ENCODE assay signal across 8 cellular contexts in genomic region chr9:96777539-96777864, GRCh38. TPM values are rescaled to one million over a fixed set of nuclear protein-coding genes. Genes with fewer than 3 reads are reported as not detected.
DNase-seq lines count a peak whose midpoint lies in the region; ATAC-seq and TF ChIP-seq lines count a peak whose summit lies in the region.

No MANE protein-coding gene starts in this region.

- TF ChIP-seq CTCF in fibroblast of villous mesenchyme (IDR thresholded peaks at IDR 0.05; ENCODE audit: insufficient read depth, low read depth, low read length) = no peak

- peak overlapping the region; percentile 81 for H3K4me3 ChIP-seq in SJCRH30
- peak overlapping the region; percentile 86 for H3K4me3 ChIP-seq in fibroblast of villous mesenchyme (ENCODE audit: low read depth, low read length)
- H3K4me3 ChIP-seq in skin epidermis = peak overlapping the region; percentile 55 to 73 (median 68)

- H3K9me3 ChIP-seq in SJCRH30 (replicated peaks) = no peaks in the 10 kb centered on the region

- H3K36me3 ChIP-seq in SJCRH30 = peaks cover 32% of the 10 kb centered on the region

- H3K9me3 Mint-ChIP-seq in activated T-cell treated with anti-CD3 and anti-CD28 coated beads, Interleukin-2, amount 50 U/mL, for 4 hours = peaks cover 10% of the 10 kb centered on the region

- no peak for DNase-seq in activated T-cell treated with anti-CD3 and anti-CD28 coated beads, Interleukin-2, amount 50 U/mL, for 4 hours
- DNase-seq in activated T-cell treated with anti-CD3 and anti-CD28 coated beads, Interleukin-2, amount 50 U/mL, for 1 hour = no peak
- DNase-seq in SJCRH30 = no peak
- no peak for DNase-seq in fibroblast of villous mesenchyme (ENCODE audit: low read depth)
- DNase-seq in left lobe of liver (ENCODE audit: low spot score) = no peak
- no peak for DNase-seq in cerebellum (ENCODE audit: low spot score)
- no peak for DNase-seq in glomerular visceral epithelial cell (ENCODE audit: extremely low spot score)

- peaks cover 30% of the 10 kb centered on the region for H3K4me1 Mint-ChIP-seq in activated T-cell treated with anti-CD3 and anti-CD28 coated beads, Interleukin-2, amount 50 U/mL, for 4 hours (ENCODE audit: low read depth)

- no peaks in the 10 kb centered on the region for H3K4me1 ChIP-seq in SJCRH30

- H3K36me3 Mint-ChIP-seq in activated T-cell treated with anti-CD3 and anti-CD28 coated beads, Interleukin-2, amount 50 U/mL, for 4 hours (ENCODE audit: insufficient read depth) = peaks cover 27% of the 10 kb centered on the region

- H3K4me3 Mint-ChIP-seq in activated T-cell treated with anti-CD3 and anti-CD28 coated beads, Interleukin-2, amount 50 U/mL, for 4 hours = peak overlapping the region; percentile 100

- no peaks in the 10 kb centered on the region for H3K27me3 ChIP-seq in SJCRH30

- ATAC-seq in activated T-cell treated with anti-CD3 and anti-CD28 coated beads, Interleukin-2, amount 50 U/mL, for 4 hours = peak in 1 of 2 donors; percentile 74
- ATAC-seq in left lobe of liver = no peak

- H3K27me3 Mint-ChIP-seq in activated T-cell treated with anti-CD3 and anti-CD28 coated beads, Interleukin-2, amount 50 U/mL, for 4 hours (ENCODE audit: low read depth) = no peaks in the 10 kb centered on the region

- H3K27ac ChIP-seq in SJCRH30 = peak overlapping the region; percentile 44
- H3K27ac ChIP-seq in skin epidermis = peak overlapping the region in 20 of 21 experiments; percentile 40 to 84 (median 76)

RNA-seq across cellular contexts. Expression of gene ZNF510, which starts 0.4 kb away (rescaled TPM):
- 1 to 10 TPM; 2.7 to 4.8 (median 3.6) TPM for total RNA-seq in activated T-cell treated with anti-CD3 and anti-CD28 coated beads, Interleukin-2, amount 50 U/mL, for 4 hours
- total RNA-seq in SJCRH30 (2014; rRNA removed; shearing (Covaris generic)) = 20.6 and 23.5 TPM in 2 replicates
- total RNA-seq in fibroblast of villous mesenchyme = 10.0 and 13.8 TPM in 2 replicates
- 3.7 TPM for total RNA-seq in left lobe of liver
- 40.0 TPM for total RNA-seq in cerebellum
